In genomic region chr10:62681211-62681940, GRCh38 we compare ENCODE assay signal across 8 cellular contexts.
A peak's percentile ranks its signal among the peaks of the same experiment; 100 is the strongest.
DNase-seq lines count a peak whose midpoint lies in the region; ATAC-seq and TF ChIP-seq lines count a peak whose summit lies in the region.

No MANE protein-coding gene starts in this region.

- no peak for TF ChIP-seq EP300 in sigmoid colon (IDR thresholded peaks at IDR 0.05)

- peak; percentile 92 for ATAC-seq in GM21390 (IDR thresholded peaks at IDR 0.05; ENCODE audit: unreplicated experiment)
- ATAC-seq in activated CD8-positive, alpha-beta T cell treated with anti-CD3 and anti-CD28 coated beads, Interleukin-2, amount 10 ng/mL, durations not matched to agents 7 days and 5 days, result peak; percentile 92
- peak; percentile 96 for ATAC-seq in stimulated activated effector memory CD8-positive, alpha-beta T cell treated with anti-CD3 and anti-CD28 coated beads, Interleukin-12 subunit alpha, Interleukin-12 subunit beta, amount 100 ng/mL, for 72 hours

- H3K36me3 ChIP-seq in CD4-positive, alpha-beta memory T cell (ENCODE audit: insufficient read depth, low read length), result no peaks in the 10 kb centered on the region
- no peaks in the 10 kb centered on the region for H3K36me3 ChIP-seq in esophagus squamous epithelium
- no peaks in the 10 kb centered on the region for H3K36me3 ChIP-seq in sigmoid colon

- H3K4me1 ChIP-seq in CD4-positive, alpha-beta memory T cell (ENCODE audit: insufficient read depth, low read length), result peaks cover 18% of the 10 kb centered on the region
- H3K4me1 ChIP-seq in esophagus squamous epithelium, result no peaks in the 10 kb centered on the region
- no peaks in the 10 kb centered on the region for H3K4me1 ChIP-seq in sigmoid colon

- H3K4me1 Mint-ChIP-seq in CD4-positive, alpha-beta memory T cell, result peaks cover 10 to 20% (median 19%) of the 10 kb centered on the region in 4 donors
- H3K4me1 Mint-ChIP-seq in activated CD8-positive, alpha-beta T cell treated with anti-CD3 and anti-CD28 coated beads, Interleukin-2, amount 10 ng/mL, durations not matched to agents 7 days and 5 days (ENCODE audit: low read depth), result peaks cover 26% of the 10 kb centered on the region
- H3K4me1 Mint-ChIP-seq in immature natural killer cell, result peaks cover 38 to 54% of the 10 kb centered on the region in 2 donors
- H3K4me1 Mint-ChIP-seq in stimulated activated effector memory CD8-positive, alpha-beta T cell treated with anti-CD3 and anti-CD28 coated beads, Interleukin-12 subunit alpha, Interleukin-12 subunit beta, amount 100 ng/mL, for 72 hours, result peaks cover 37% of the 10 kb centered on the region

- TF ChIP-seq POLR2A in esophagus squamous epithelium (IDR thresholded peaks at IDR 0.05), result no peak
- TF ChIP-seq POLR2A in sigmoid colon (IDR thresholded peaks at IDR 0.05), result no peak

- POLR2A ChIA-PET in CD4-positive, alpha-beta memory T cell (lab: Charles Lee; ENCODE audit: partially characterized antibody), result interaction anchor here (0.8 to 3.2 kb wide), 9 partner anchors 9 to 98 kb away, joined by 3 to 12 read pairs (median 3); no protein-coding TSS in a partner anchor
- POLR2A ChIA-PET in activated CD8-positive, alpha-beta T cell treated with anti-CD3 and anti-CD28 coated beads, Interleukin-2, amount 10 ng/mL, durations not matched to agents 7 days and 5 days (lab: Charles Lee), result interaction anchor here (0.5 to 2.3 kb wide), 5 partner anchors 44 to 779 kb away, joined by 3 to 14 read pairs (median 3); partner anchors contain the start of gene EGR2

- no peaks in the 10 kb centered on the region for H3K27me3 Mint-ChIP-seq in CD4-positive, alpha-beta memory T cell
- H3K27me3 Mint-ChIP-seq in activated CD8-positive, alpha-beta T cell treated with anti-CD3 and anti-CD28 coated beads, Interleukin-2, amount 10 ng/mL, durations not matched to agents 7 days and 5 days (ENCODE audit: low read depth), result no peaks in the 10 kb centered on the region
- H3K27me3 Mint-ChIP-seq in immature natural killer cell (ENCODE audit: low read depth in 3 of 3), result peaks cover 0 to 7% (median 6%) of the 10 kb centered on the region in 3 donors

- TF ChIP-seq CTCF in esophagus squamous epithelium (IDR thresholded peaks at IDR 0.05) (peak in 1 of 6 experiments; percentile 18), sigmoid colon (IDR thresholded peaks at IDR 0.05) (no peak)

- no peaks in the 10 kb centered on the region for H3K9me3 ChIP-seq in CD4-positive, alpha-beta memory T cell (ENCODE audit: control insufficient read depth in 1 of 2, low read length in 2 of 2)
- H3K9me3 ChIP-seq in esophagus squamous epithelium (peaks cover 0 to 9% (median 0%) of the 10 kb centered on the region in 3 donors), sigmoid colon (no peaks in the 10 kb centered on the region)

- intact Hi-C loops in CD4-positive, alpha-beta memory T cell (cut with micrococcal nuclease), result loop anchor here (2.0 kb wide), 1 partner anchor 135 kb away; the partner anchor contains the start of gene EGR2
- intact Hi-C loops in esophagus squamous epithelium (cut with DNase I) (no loop called here), sigmoid colon (cut with DNase I) (no loop called here)

- no peak overlapping the region for H3K4me3 ChIP-seq in CD4-positive, alpha-beta memory T cell (ENCODE audit: low read length in 2 of 2)
- H3K4me3 ChIP-seq in esophagus squamous epithelium, result no peak overlapping the region
- H3K4me3 ChIP-seq in sigmoid colon, result no peak overlapping the region

- peak overlapping the region; percentile 20 to 93 (median 79) for H3K27ac Mint-ChIP-seq in CD4-positive, alpha-beta memory T cell
- H3K27ac Mint-ChIP-seq in activated CD8-positive, alpha-beta T cell treated with anti-CD3 and anti-CD28 coated beads, Interleukin-2, amount 10 ng/mL, durations not matched to agents 7 days and 5 days, result peak overlapping the region; percentile 1
- peak overlapping the region; percentile 59 to 92 (median 80) for H3K27ac Mint-ChIP-seq in immature natural killer cell
- peak overlapping the region; percentile 0 for H3K27ac Mint-ChIP-seq in stimulated activated effector memory CD8-positive, alpha-beta T cell treated with anti-CD3 and anti-CD28 coated beads, Interleukin-12 subunit alpha, Interleukin-12 subunit beta, amount 100 ng/mL, for 72 hours

- no peak overlapping the region for H3K27ac ChIP-seq in CD4-positive, alpha-beta memory T cell (ENCODE audit: low read depth, low read length)
- H3K27ac ChIP-seq in esophagus squamous epithelium (no peak overlapping the region), sigmoid colon (no peak overlapping the region)

- peak; percentile 65 to 89 (median 71) for DNase-seq in CD4-positive, alpha-beta memory T cell
- DNase-seq in HK-2 (ENCODE audit: unreplicated experiment) (peak; percentile 6), immature natural killer cell (peak; percentile 65 to 67 (median 66)), esophagus squamous epithelium (lab: John Stamatoyannopoulos, UW) (no peak), sigmoid colon (no peak)
- peak; percentile 79 for DNase-seq in activated CD8-positive, alpha-beta T cell treated with anti-CD3 and anti-CD28 coated beads, Interleukin-2, amount 10 ng/mL, durations not matched to agents 7 days and 5 days
- DNase-seq in stimulated activated effector memory CD8-positive, alpha-beta T cell treated with anti-CD3 and anti-CD28 coated beads, Interleukin-12 subunit alpha, Interleukin-12 subunit beta, amount 100 ng/mL, for 72 hours (ENCODE audit: low spot score in 2 of 2), result peak; percentile 61 to 83

- CTCF ChIA-PET in CD4-positive, alpha-beta memory T cell (lab: Charles Lee; ENCODE audit: partially characterized antibody), result interaction anchor here (0.7 to 3.0 kb wide), 10 partner anchors 11 to 141 kb away, joined by 3 to 20 read pairs (median 4); partner anchors contain the start of gene EGR2
- CTCF ChIA-PET in activated CD8-positive, alpha-beta T cell treated with anti-CD3 and anti-CD28 coated beads, Interleukin-2, amount 10 ng/mL, durations not matched to agents 7 days and 5 days (lab: Charles Lee), result interaction anchor here (0.7 to 4.0 kb wide), 22 partner anchors 10 to 137 kb away, joined by 3 to 24 read pairs (median 6); partner anchors contain the start of gene EGR2

- peaks cover 0 to 5% (median 1%) of the 10 kb centered on the region in 8 donors for H3K9me3 Mint-ChIP-seq in CD4-positive, alpha-beta memory T cell
- H3K9me3 Mint-ChIP-seq in activated CD8-positive, alpha-beta T cell treated with anti-CD3 and anti-CD28 coated beads, Interleukin-2, amount 10 ng/mL, durations not matched to agents 7 days and 5 days (ENCODE audit: insufficient read depth), result peaks cover 8% of the 10 kb centered on the region
- H3K9me3 Mint-ChIP-seq in immature natural killer cell, result no peaks in the 10 kb centered on the region
- peaks cover 7% of the 10 kb centered on the region for H3K9me3 Mint-ChIP-seq in stimulated activated effector memory CD8-positive, alpha-beta T cell treated with anti-CD3 and anti-CD28 coated beads, Interleukin-12 subunit alpha, Interleukin-12 subunit beta, amount 100 ng/mL, for 72 hours

- peak overlapping the region in 6 of 8 donors; percentile 7 to 56 (median 40) for H3K4me3 Mint-ChIP-seq in CD4-positive, alpha-beta memory T cell
- H3K4me3 Mint-ChIP-seq in activated CD8-positive, alpha-beta T cell treated with anti-CD3 and anti-CD28 coated beads, Interleukin-2, amount 10 ng/mL, durations not matched to agents 7 days and 5 days, result no peak overlapping the region
- peak overlapping the region; percentile 63 to 73 (median 71) for H3K4me3 Mint-ChIP-seq in immature natural killer cell
- peak overlapping the region; percentile 1 for H3K4me3 Mint-ChIP-seq in stimulated activated effector memory CD8-positive, alpha-beta T cell treated with anti-CD3 and anti-CD28 coated beads, Interleukin-12 subunit alpha, Interleukin-12 subunit beta, amount 100 ng/mL, for 72 hours

- 41 to 43% methylated on average over 3 to 4 of the region's 8 CpGs for WGBS in esophagus squamous epithelium, 2 donors
- 42 to 50% methylated on average over 8 of the region's 8 CpGs for WGBS in sigmoid colon, 2 donors

- H3K36me3 Mint-ChIP-seq in CD4-positive, alpha-beta memory T cell, result peaks cover 0 to 4% of the 10 kb centered on the region in 2 donors
- peaks cover 3% of the 10 kb centered on the region for H3K36me3 Mint-ChIP-seq in activated CD8-positive, alpha-beta T cell treated with anti-CD3 and anti-CD28 coated beads, Interleukin-2, amount 10 ng/mL, durations not matched to agents 7 days and 5 days (ENCODE audit: low read depth)
- peaks cover 0 to 3% (median 0%) of the 10 kb centered on the region in 3 donors for H3K36me3 Mint-ChIP-seq in immature natural killer cell
- H3K36me3 Mint-ChIP-seq in stimulated activated effector memory CD8-positive, alpha-beta T cell treated with anti-CD3 and anti-CD28 coated beads, Interleukin-12 subunit alpha, Interleukin-12 subunit beta, amount 100 ng/mL, for 72 hours, result peaks cover 12% of the 10 kb centered on the region

- H3K27me3 ChIP-seq in CD4-positive, alpha-beta memory T cell (ENCODE audit: insufficient read depth, low read length), result no peaks in the 10 kb centered on the region
- H3K27me3 ChIP-seq in esophagus squamous epithelium (no peaks in the 10 kb centered on the region), sigmoid colon (no peaks in the 10 kb centered on the region)

Comparison
In these comparisons a context has a peak if more than half of its experiments do, and no peak if none do; other contexts are left out.
1. DNase-seq: peak in CD4-positive, alpha-beta memory T cell (5 of 5), HK-2 (single experiment), activated CD8-positive, alpha-beta T cell treated with anti-CD3 and anti-CD28 coated beads, Interleukin-2, amount 10 ng/mL, durations not matched to agents 7 days and 5 days (single experiment), immature natural killer cell (3 of 3) and stimulated activated effector memory CD8-positive, alpha-beta T cell treated with anti-CD3 and anti-CD28 coated beads, Interleukin-12 subunit alpha, Interleukin-12 subunit beta, amount 100 ng/mL, for 72 hours (2 of 2); none in esophagus squamous epithelium (single experiment) and sigmoid colon (single experiment).
2. H3K27ac Mint-ChIP-seq: peak in every context shown above with its lines; median percentile 80 in immature natural killer cell; 79 in CD4-positive, alpha-beta memory T cell; 1 in activated CD8-positive, alpha-beta T cell treated with anti-CD3 and anti-CD28 coated beads, Interleukin-2, amount 10 ng/mL, durations not matched to agents 7 days and 5 days; 0 in stimulated activated effector memory CD8-positive, alpha-beta T cell treated with anti-CD3 and anti-CD28 coated beads, Interleukin-12 subunit alpha, Interleukin-12 subunit beta, amount 100 ng/mL, for 72 hours.
3. Peak in every context shown above with its lines, with median percentiles within 50 percentile points of each other: ATAC-seq.